ENCODE assay signal across 30 cellular contexts in genomic region chr1:117396636-117397035, GRCh38.
"Had no signal": no experiment of that assay in that cellular context is flagged by ENCODE, and none has a peak within 500 bp of the region (broad histone marks: within the 10 kb centered on the region; RNA-seq: fewer than 3 reads in every experiment).

No MANE protein-coding gene starts in this region.

- H3K4me3 ChIP-seq: ascending aorta, breast epithelium had no signal

- H3K4me1 ChIP-seq: breast epithelium had no signal

- H3K27ac ChIP-seq: ascending aorta, brain microvascular endothelial cell, breast epithelium, WERI-Rb-1 had no signal

- ATAC-seq: activated CD4-positive, alpha-beta T cell treated with anti-CD3 and anti-CD28 coated beads for 36 hours; activated CD4-positive, CD25-positive, alpha-beta regulatory T cell treated with anti-CD3 and anti-CD28 coated beads, Interleukin-2, amount 50 U/mL, for 24 hours; activated CD8-positive, alpha-beta memory T cell treated with anti-CD3 and anti-CD28 coated beads, Interleukin-2, amount 10 ng/mL, durations not matched to agents 7 days and 5 days; activated CD8-positive, alpha-beta T cell treated with anti-CD3 and anti-CD28 coated beads, Interleukin-2, amount 10 ng/mL, durations not matched to agents 7 days and 5 days; activated naive CD8-positive, alpha-beta T cell treated with anti-CD3 and anti-CD28 coated beads, Interleukin-2, amount 50 U/mL, for 24 hours; WTC11 had no signal

- H3K27me3 ChIP-seq: ascending aorta, brain microvascular endothelial cell, breast epithelium had no signal

- DNase-seq: activated CD4-positive, alpha-beta memory T cell treated with anti-CD3 and anti-CD28 coated beads, Interleukin-2, amount 10 ng/mL, durations not matched to agents 7 days and 5 days; activated CD4-positive, alpha-beta T cell treated with anti-CD3 and anti-CD28 coated beads for 1 hour; activated CD4-positive, alpha-beta T cell treated with anti-CD3 and anti-CD28 coated beads for 36 hours; activated CD4-positive, alpha-beta T cell treated with anti-CD3 and anti-CD28 coated beads for 48 hours; activated CD4-positive, alpha-beta T cell treated with anti-CD3 and anti-CD28 coated beads, Interleukin-2, amount 10 ng/mL, durations not matched to agents 7 days and 5 days; activated CD4-positive, alpha-beta T cell treated with anti-CD3 and anti-CD28 coated beads, Interleukin-2, amount 50 U/mL, for 48 hours; activated CD4-positive, CD25-positive, alpha-beta regulatory T cell; activated CD8-positive, alpha-beta memory T cell treated with anti-CD3 and anti-CD28 coated beads for 24 hours; activated CD8-positive, alpha-beta memory T cell treated with anti-CD3 and anti-CD28 coated beads, Interleukin-2, amount 10 ng/mL, durations not matched to agents 7 days and 5 days; activated CD8-positive, alpha-beta memory T cell treated with anti-CD3 and anti-CD28 coated beads, Interleukin-2, amount 50 U/mL, for 48 hours; activated CD8-positive, alpha-beta T cell treated with anti-CD3 and anti-CD28 coated beads, Interleukin-2, amount 10 ng/mL, durations not matched to agents 7 days and 5 days; activated effector memory CD4-positive, alpha-beta T cell treated with Interleukin-2 at 50 U/mL for 16 hours; activated gamma-delta T cell; activated naive CD4-positive, alpha-beta T cell treated with anti-CD3 and anti-CD28 coated beads, Interleukin-2, amount 10 ng/mL, durations not matched to agents 7 days and 5 days; activated naive CD4-positive, alpha-beta T cell treated with Interleukin-2 at 50 U/mL for 16 hours; activated naive CD8-positive, alpha-beta T cell treated with anti-CD3 and anti-CD28 coated beads, Interleukin-2, amount 10 ng/mL, durations not matched to agents 7 days and 5 days; activated naive CD8-positive, alpha-beta T cell treated with anti-CD3 and anti-CD28 coated beads, Interleukin-2, amount 50 U/mL, for 24 hours; activated T-cell treated with anti-CD3 and anti-CD28 coated beads, Interleukin-2, amount 50 U/mL, for 24 hours; activated T-cell treated with anti-CD3 and anti-CD28 coated beads, Interleukin-2, amount 50 U/mL, for 48 hours; amygdala; anterior cingulate cortex; brain microvascular endothelial cell; central memory CD4-positive, alpha-beta T cell; T-helper 2 cell; T-helper 9 cell; WERI-Rb-1 had no signal

- H3K36me3 ChIP-seq: ascending aorta, brain microvascular endothelial cell, breast epithelium, WERI-Rb-1 had no signal

- H3K9me3 ChIP-seq: ascending aorta, breast epithelium had no signal
